ENCODE assay signal across 18 cellular contexts in genomic region chr2:119701352-119701751, GRCh38.
"Had no signal": no experiment of that assay in that cellular context is flagged by ENCODE, and none has a peak within 500 bp of the region (broad histone marks: within the 10 kb centered on the region; RNA-seq: fewer than 3 reads in every experiment).

No MANE protein-coding gene starts in this region.

- H3K36me3 Mint-ChIP-seq: activated CD8-positive, alpha-beta memory T cell treated with anti-CD3 and anti-CD28 coated beads, Interleukin-2, amount 10 ng/mL, durations not matched to agents 7 days and 5 days; stimulated activated naive B cell treated with anti-CD40 and anti-IgM and Interleukin-4, amounts not matched to agents 10 μg/mL and 1 μg/mL and 100 μg/mL, for 72 hours had no signal

- H3K9me3 Mint-ChIP-seq: activated naive CD4-positive, alpha-beta T cell treated with anti-CD3 and anti-CD28 coated beads for 36 hours had no signal

- H3K4me3 Mint-ChIP-seq: activated CD8-positive, alpha-beta memory T cell treated with anti-CD3 and anti-CD28 coated beads, Interleukin-2, amount 10 ng/mL, durations not matched to agents 7 days and 5 days; activated naive CD4-positive, alpha-beta T cell treated with anti-CD3 and anti-CD28 coated beads for 36 hours; stimulated activated naive B cell treated with anti-CD40 and anti-IgM and Interleukin-4, amounts not matched to agents 10 μg/mL and 1 μg/mL and 100 μg/mL, for 72 hours had no signal

- H3K27ac ChIP-seq: colonic mucosa, lower lobe of right lung, right atrium auricular region, skin epidermis, upper lobe of left lung had no signal

- H3K27ac Mint-ChIP-seq: activated CD8-positive, alpha-beta memory T cell treated with anti-CD3 and anti-CD28 coated beads, Interleukin-2, amount 10 ng/mL, durations not matched to agents 7 days and 5 days; activated naive CD4-positive, alpha-beta T cell treated with anti-CD3 and anti-CD28 coated beads for 36 hours; activated T-helper 2 cell treated with anti-CD3 and anti-CD28 coated beads, Interferon-gamma antibody, Interleukin-2, Interleukin-4, amounts not matched to agents 10 μg/mL and 5 μg/mL and 100 μg/mL, durations not matched to agents 14 hours and 24 hours and 36 hours; stimulated activated naive B cell treated with anti-CD40 and anti-IgM and Interleukin-4, amounts not matched to agents 10 μg/mL and 1 μg/mL and 100 μg/mL, for 72 hours had no signal

- ATAC-seq: activated CD8-positive, alpha-beta memory T cell treated with anti-CD3 and anti-CD28 coated beads, Interleukin-2, amount 10 ng/mL, durations not matched to agents 7 days and 5 days; lower lobe of right lung; stimulated activated naive B cell treated with anti-CD40 and anti-IgM and Interleukin-4, amounts not matched to agents 10 μg/mL and 1 μg/mL and 100 μg/mL, for 72 hours had no signal

- H3K36me3 ChIP-seq: adrenal gland, colonic mucosa, lower lobe of right lung, right atrium auricular region, upper lobe of left lung had no signal

- DNase-seq: activated CD4-positive, alpha-beta T cell treated with anti-CD3 and anti-CD28 coated beads, Interleukin-2, amount 50 U/mL, for 4 hours; activated CD8-positive, alpha-beta memory T cell treated with anti-CD3 and anti-CD28 coated beads, Interleukin-2, amount 10 ng/mL, durations not matched to agents 7 days and 5 days; activated naive CD4-positive, alpha-beta T cell treated with anti-CD3 and anti-CD28 coated beads for 36 hours; activated T-cell treated with anti-CD3 and anti-CD28 coated beads, Interleukin-2, amount 50 U/mL, for 1 hour; colonic mucosa; foreskin fibroblast; hypothalamus; left cardiac atrium; lower lobe of right lung; stimulated activated CD4-positive, alpha-beta T cell treated with anti-CD3 and anti-CD28 coated beads, Interleukin-15, amount 100 ng/mL, for 24 hours; stimulated activated CD4-positive, alpha-beta T cell treated with anti-CD3 and anti-CD28 coated beads, Interleukin-4, amount 100 ng/mL, for 1 hour; stimulated activated naive B cell treated with anti-CD40 and anti-IgM and Interleukin-4, amounts not matched to agents 10 μg/mL and 1 μg/mL and 100 μg/mL, for 72 hours; SW 1271; upper lobe of left lung had no signal

- H3K9me3 ChIP-seq: adrenal gland, colonic mucosa, lower lobe of right lung had no signal

- H3K4me3 ChIP-seq: adrenal gland, colonic mucosa, lower lobe of right lung, right atrium auricular region, skin epidermis, upper lobe of left lung had no signal

- H3K4me1 ChIP-seq: colonic mucosa, lower lobe of right lung had no signal

- H3K27me3 ChIP-seq: adrenal gland, colonic mucosa, right atrium auricular region, upper lobe of left lung had no signal
